Comparison of ENCODE assay signal across 26 cellular contexts in the genomic region with DNA sequence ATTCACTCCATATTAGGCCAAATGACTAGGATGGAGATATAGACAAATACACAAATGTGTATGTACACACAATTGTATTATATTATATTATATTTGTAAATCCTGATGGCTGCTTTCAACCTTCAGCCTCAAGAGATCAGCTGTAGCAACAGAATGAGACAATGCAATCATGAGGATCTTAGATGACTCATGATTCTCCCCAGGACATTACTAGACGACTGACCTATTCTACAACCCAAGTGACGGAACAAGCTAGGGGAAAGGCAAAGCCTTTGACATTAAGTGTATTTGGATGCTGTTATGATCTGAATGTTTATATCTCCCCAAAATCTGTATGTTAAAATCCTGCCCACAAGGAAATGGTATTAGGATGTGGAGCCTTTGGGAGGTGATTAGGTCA.
DNase-seq lines count a peak whose midpoint lies in the region; ATAC-seq, FAIRE-seq and TF ChIP-seq lines count a peak whose summit lies in the region.
"Had no signal": no experiment of that assay in that cellular context is flagged by ENCODE, and none has a peak within 500 bp of the region (broad histone marks: within the 10 kb centered on the region; RNA-seq: fewer than 3 reads in every experiment).

No MANE protein-coding gene starts in this region.

- H3K9me3 Mint-ChIP-seq in activated CD4-positive, alpha-beta memory T cell treated with anti-CD3 and anti-CD28 coated beads for 36 hours, result no peaks in the 10 kb centered on the region
- no peaks in the 10 kb centered on the region for H3K9me3 Mint-ChIP-seq in T-cell
- H3K9me3 Mint-ChIP-seq: memory B cell; naive thymus-derived CD4-positive, alpha-beta T cell had no signal

- H3K27me3 Mint-ChIP-seq in activated CD4-positive, alpha-beta memory T cell treated with anti-CD3 and anti-CD28 coated beads for 36 hours, result peaks cover 2% of the 10 kb centered on the region
- peaks cover 5 to 8% of the 10 kb centered on the region in 2 donors for H3K27me3 Mint-ChIP-seq in T-cell

- FAIRE-seq in RCC 7860 (lab: Jason Lieb, UNC), result peak; percentile 37
- FAIRE-seq: A549 had no signal

- no peak for TF ChIP-seq CTCF in choroid plexus epithelial cell (conservative IDR thresholded peaks at IDR 0.05; ENCODE audit: low read depth, low read length)

- peak; percentile 18 for DNase-seq in Caki2 (ENCODE audit: low read depth)
- DNase-seq in RCC 7860 (ENCODE audit: low spot score), result peak; percentile 25
- peak; percentile 52 for DNase-seq in choroid plexus epithelial cell (ENCODE audit: low read depth)
- DNase-seq in kidney tubule cell (ENCODE audit: low spot score), result peak; percentile 47
- no peak for DNase-seq in NCI-H1694 treated with DMSO at 0.1 percent for 48 hours (lab: John Stamatoyannopoulos, UW)
- no peak for DNase-seq in stimulated activated CD8-positive, alpha-beta memory T cell treated with anti-CD3 and anti-CD28 coated beads, Interleukin-4, amount 100 ng/mL, for 48 hours
- no peak for DNase-seq in activated CD4-positive, alpha-beta memory T cell treated with anti-CD3 and anti-CD28 coated beads for 36 hours
- DNase-seq in T-cell, result no peak
- DNase-seq: activated CD4-positive, alpha-beta T cell treated with anti-CD3 and anti-CD28 coated beads, Interleukin-2, amount 50 U/mL, for 48 hours; activated CD4-positive, CD25-positive, alpha-beta regulatory T cell; activated gamma-delta T cell; activated T-cell treated with anti-CD3 and anti-CD28 coated beads for 4 hours; Calu3; central memory CD4-positive, alpha-beta T cell; gastrocnemius medialis; IMR-90; left cardiac atrium; MM.1S; naive thymus-derived CD4-positive, alpha-beta T cell; NCI-H2171 treated with DMSO at 0.1 percent for 48 hours; retina; stimulated activated CD4-positive, alpha-beta T cell treated with anti-CD3 and anti-CD28 coated beads, Interleukin-4, amount 100 ng/mL, for 1 hour; stimulated activated naive CD8-positive, alpha-beta T cell treated with anti-CD3 and anti-CD28 coated beads, Interleukin-15, Interleukin-2, amounts not matched to agents 100 U/mL and 50 U/mL, for 24 hours; tibial artery had no signal

- H3K36me3 Mint-ChIP-seq in activated CD4-positive, alpha-beta memory T cell treated with anti-CD3 and anti-CD28 coated beads for 36 hours, result no peaks in the 10 kb centered on the region
- no peaks in the 10 kb centered on the region for H3K36me3 Mint-ChIP-seq in T-cell
- H3K36me3 Mint-ChIP-seq: memory B cell; naive thymus-derived CD4-positive, alpha-beta T cell had no signal

- no peak for ATAC-seq in T-cell (replicated peaks in 1 of 4)
- ATAC-seq: gastrocnemius medialis; left cardiac atrium; naive thymus-derived CD4-positive, alpha-beta T cell; stimulated activated naive CD8-positive, alpha-beta T cell treated with anti-CD3 and anti-CD28 coated beads, Interleukin-15, Interleukin-2, amounts not matched to agents 100 U/mL and 50 U/mL, for 24 hours had no signal

- H3K27ac Mint-ChIP-seq in activated CD4-positive, alpha-beta memory T cell treated with anti-CD3 and anti-CD28 coated beads for 36 hours, result no peak overlapping the region
- H3K27ac Mint-ChIP-seq in T-cell, result no peak overlapping the region
- H3K27ac Mint-ChIP-seq: memory B cell; naive thymus-derived CD4-positive, alpha-beta T cell had no signal

- CTCF ChIA-PET in activated CD4-positive, alpha-beta memory T cell treated with anti-CD3 and anti-CD28 coated beads for 36 hours (lab: Charles Lee), result no interaction called here
- CTCF ChIA-PET in T-cell (lab: Charles Lee), result no interaction called here

- intact Hi-C loops in activated CD4-positive, alpha-beta memory T cell treated with anti-CD3 and anti-CD28 coated beads for 36 hours (cut with micrococcal nuclease), result no loop called here

- H3K4me3 Mint-ChIP-seq in activated CD4-positive, alpha-beta memory T cell treated with anti-CD3 and anti-CD28 coated beads for 36 hours, result no peak overlapping the region
- no peak overlapping the region for H3K4me3 Mint-ChIP-seq in T-cell
- H3K4me3 Mint-ChIP-seq: memory B cell; naive thymus-derived CD4-positive, alpha-beta T cell had no signal

- H3K4me3 ChIP-seq in choroid plexus epithelial cell (ENCODE audit: low read depth, low read length), result no peak overlapping the region
- H3K4me3 ChIP-seq: A549, gastrocnemius medialis, tibial artery had no signal

- in situ Hi-C loops in Caki2 (cut with HindIII; ENCODE audit: low pct_unique_long_range_greater_than_20kb, low sequenced_read_pairs), result no loop called here

- POLR2A ChIA-PET in activated CD4-positive, alpha-beta memory T cell treated with anti-CD3 and anti-CD28 coated beads for 36 hours (lab: Charles Lee), result no interaction called here
- POLR2A ChIA-PET in T-cell (lab: Charles Lee), result no interaction called here

- no peaks in the 10 kb centered on the region for H3K4me1 Mint-ChIP-seq in activated CD4-positive, alpha-beta memory T cell treated with anti-CD3 and anti-CD28 coated beads for 36 hours (ENCODE audit: low read depth)
- no peaks in the 10 kb centered on the region for H3K4me1 Mint-ChIP-seq in T-cell
- H3K4me1 Mint-ChIP-seq: memory B cell; naive thymus-derived CD4-positive, alpha-beta T cell had no signal

Comparison
In these comparisons a context has a peak if more than half of its experiments do, and no peak if none do; other contexts are left out.
1. DNase-seq: peak in Caki2 (single experiment), RCC 7860 (single experiment), choroid plexus epithelial cell (single experiment) and kidney tubule cell (single experiment); none in NCI-H1694 treated with DMSO at 0.1 percent for 48 hours (single experiment), stimulated activated CD8-positive, alpha-beta memory T cell treated with anti-CD3 and anti-CD28 coated beads, Interleukin-4, amount 100 ng/mL, for 48 hours (single experiment), activated CD4-positive, alpha-beta memory T cell treated with anti-CD3 and anti-CD28 coated beads for 36 hours (single experiment) and T-cell (0 of 34).